ENCODE assay signal across 1 cellular context in the genomic region with DNA sequence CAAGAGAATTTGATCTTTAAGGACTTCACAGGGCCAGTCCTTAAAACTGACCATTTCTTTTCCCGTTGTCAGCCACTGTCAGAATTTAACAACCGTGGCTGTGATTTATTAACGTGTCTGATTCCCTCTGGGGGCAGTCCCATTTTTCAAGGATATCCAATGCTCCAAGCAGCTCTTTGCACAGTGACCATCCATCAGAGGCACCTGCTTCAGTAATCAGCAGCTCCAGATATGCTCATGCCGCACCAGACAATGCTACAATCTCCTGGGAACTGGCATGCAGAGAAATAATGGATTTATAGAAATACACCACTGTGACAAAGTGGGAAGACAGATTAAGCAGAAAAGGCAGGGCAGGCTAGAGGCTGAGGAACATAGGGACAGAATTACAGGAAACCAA.
TF ChIP-seq lines count a peak whose summit lies in the region.

No MANE protein-coding gene starts in this region.

TF ChIP-seq in GM23338, 12 proteins besides CTCF, POLR2A, EP300 and RAD21 (continued from another document):
- TF ChIP-seq, protein P1, sequence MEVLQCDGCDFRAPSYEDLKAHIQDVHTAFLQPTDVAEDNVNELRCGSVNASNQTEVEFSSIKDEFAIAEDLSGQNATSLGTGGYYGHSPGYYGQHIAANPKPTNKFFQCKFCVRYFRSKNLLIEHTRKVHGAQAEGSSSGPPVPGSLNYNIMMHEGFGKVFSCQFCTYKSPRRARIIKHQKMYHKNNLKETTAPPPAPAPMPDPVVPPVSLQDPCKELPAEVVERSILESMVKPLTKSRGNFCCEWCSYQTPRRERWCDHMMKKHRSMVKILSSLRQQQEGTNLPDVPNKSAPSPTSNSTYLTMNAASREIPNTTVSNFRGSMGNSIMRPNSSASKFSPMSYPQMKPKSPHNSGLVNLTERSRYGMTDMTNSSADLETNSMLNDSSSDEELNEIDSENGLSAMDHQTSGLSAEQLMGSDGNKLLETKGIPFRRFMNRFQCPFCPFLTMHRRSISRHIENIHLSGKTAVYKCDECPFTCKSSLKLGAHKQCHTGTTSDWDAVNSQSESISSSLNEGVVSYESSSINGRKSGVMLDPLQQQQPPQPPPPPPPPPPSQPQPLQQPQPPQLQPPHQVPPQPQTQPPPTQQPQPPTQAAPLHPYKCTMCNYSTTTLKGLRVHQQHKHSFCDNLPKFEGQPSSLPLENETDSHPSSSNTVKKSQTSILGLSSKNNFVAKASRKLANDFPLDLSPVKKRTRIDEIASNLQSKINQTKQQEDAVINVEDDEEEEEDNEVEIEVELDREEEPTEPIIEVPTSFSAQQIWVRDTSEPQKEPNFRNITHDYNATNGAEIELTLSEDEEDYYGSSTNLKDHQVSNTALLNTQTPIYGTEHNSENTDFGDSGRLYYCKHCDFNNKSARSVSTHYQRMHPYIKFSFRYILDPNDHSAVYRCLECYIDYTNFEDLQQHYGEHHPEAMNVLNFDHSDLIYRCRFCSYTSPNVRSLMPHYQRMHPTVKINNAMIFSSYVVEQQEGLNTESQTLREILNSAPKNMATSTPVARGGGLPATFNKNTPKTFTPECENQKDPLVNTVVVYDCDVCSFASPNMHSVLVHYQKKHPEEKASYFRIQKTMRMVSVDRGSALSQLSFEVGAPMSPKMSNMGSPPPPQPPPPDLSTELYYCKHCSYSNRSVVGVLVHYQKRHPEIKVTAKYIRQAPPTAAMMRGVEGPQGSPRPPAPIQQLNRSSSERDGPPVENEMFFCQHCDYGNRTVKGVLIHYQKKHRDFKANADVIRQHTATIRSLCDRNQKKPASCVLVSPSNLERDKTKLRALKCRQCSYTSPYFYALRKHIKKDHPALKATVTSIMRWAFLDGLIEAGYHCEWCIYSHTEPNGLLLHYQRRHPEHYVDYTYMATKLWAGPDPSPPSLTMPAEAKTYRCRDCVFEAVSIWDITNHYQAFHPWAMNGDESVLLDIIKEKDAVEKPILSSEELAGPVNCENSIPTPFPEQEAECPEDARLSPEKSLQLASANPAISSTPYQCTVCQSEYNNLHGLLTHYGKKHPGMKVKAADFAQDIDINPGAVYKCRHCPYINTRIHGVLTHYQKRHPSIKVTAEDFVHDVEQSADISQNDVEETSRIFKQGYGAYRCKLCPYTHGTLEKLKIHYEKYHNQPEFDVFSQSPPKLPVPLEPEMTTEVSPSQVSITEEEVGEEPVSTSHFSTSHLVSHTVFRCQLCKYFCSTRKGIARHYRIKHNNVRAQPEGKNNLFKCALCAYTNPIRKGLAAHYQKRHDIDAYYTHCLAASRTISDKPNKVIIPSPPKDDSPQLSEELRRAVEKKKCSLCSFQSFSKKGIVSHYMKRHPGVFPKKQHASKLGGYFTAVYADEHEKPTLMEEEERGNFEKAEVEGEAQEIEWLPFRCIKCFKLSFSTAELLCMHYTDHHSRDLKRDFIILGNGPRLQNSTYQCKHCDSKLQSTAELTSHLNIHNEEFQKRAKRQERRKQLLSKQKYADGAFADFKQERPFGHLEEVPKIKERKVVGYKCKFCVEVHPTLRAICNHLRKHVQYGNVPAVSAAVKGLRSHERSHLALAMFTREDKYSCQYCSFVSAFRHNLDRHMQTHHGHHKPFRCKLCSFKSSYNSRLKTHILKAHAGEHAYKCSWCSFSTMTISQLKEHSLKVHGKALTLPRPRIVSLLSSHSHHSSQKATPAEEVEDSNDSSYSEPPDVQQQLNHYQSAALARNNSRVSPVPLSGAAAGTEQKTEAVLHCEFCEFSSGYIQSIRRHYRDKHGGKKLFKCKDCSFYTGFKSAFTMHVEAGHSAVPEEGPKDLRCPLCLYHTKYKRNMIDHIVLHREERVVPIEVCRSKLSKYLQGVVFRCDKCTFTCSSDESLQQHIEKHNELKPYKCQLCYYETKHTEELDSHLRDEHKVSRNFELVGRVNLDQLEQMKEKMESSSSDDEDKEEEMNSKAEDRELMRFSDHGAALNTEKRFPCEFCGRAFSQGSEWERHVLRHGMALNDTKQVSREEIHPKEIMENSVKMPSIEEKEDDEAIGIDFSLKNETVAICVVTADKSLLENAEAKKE (CRISPR knock-in tag; IDR thresholded peaks at IDR 0.05): no peak
- TF ChIP-seq EZH2 (IDR thresholded peaks at IDR 0.05; ENCODE audit: low read depth, unreplicated experiment): no peak
- TF ChIP-seq ZNF114 (CRISPR knock-in tag; IDR thresholded peaks at IDR 0.05): no peak
- no peak for TF ChIP-seq ZNF331 (CRISPR knock-in tag; IDR thresholded peaks at IDR 0.05; ENCODE audit: low read depth)
TF ChIP-seq in GM23338: peak in this region for 0.
